Comparison of ENCODE assay signal across 8 cellular contexts in genomic region chr3:191244242-191244867, GRCh38.
DNase-seq lines count a peak whose midpoint lies in the region; ATAC-seq, FAIRE-seq and TF ChIP-seq lines count a peak whose summit lies in the region.

No MANE protein-coding gene starts in this region.

- H3K4me1 Mint-ChIP-seq in nephron: no peaks in the 10 kb centered on the region

- H3K36me3 Mint-ChIP-seq in nephron (ENCODE audit: low read depth): no peaks in the 10 kb centered on the region

- ATAC-seq in HG02840 (IDR thresholded peaks at IDR 0.05; ENCODE audit: low FRiP score, unreplicated experiment): peak; percentile 37
- ATAC-seq in GM19324 (IDR thresholded peaks at IDR 0.05; ENCODE audit: low FRiP score, unreplicated experiment): no peak
- no peak for ATAC-seq in GM19463 (IDR thresholded peaks at IDR 0.05; ENCODE audit: unreplicated experiment)
- no peak for ATAC-seq in GM21529 (IDR thresholded peaks at IDR 0.05; ENCODE audit: unreplicated experiment)

- H3K4me3 Mint-ChIP-seq in nephron: no peak overlapping the region

- no peak overlapping the region for H3K27ac Mint-ChIP-seq in nephron

- peak; percentile 73 for FAIRE-seq in TTC549 (lab: Jason Lieb, UNC)

- DNase-seq in DMS 273 (lab: John Stamatoyannopoulos, UW; ENCODE audit: unreplicated experiment) (peak; percentile 26), DMS 273 treated with DMSO at 0.1 percent for 48 hours (lab: John Stamatoyannopoulos, UW) (no peak)

- H3K27me3 Mint-ChIP-seq in nephron (ENCODE audit: low read depth): no peaks in the 10 kb centered on the region

- TF ChIP-seq CTCF in nephron (IDR thresholded peaks at IDR 0.05; ENCODE audit: unreplicated experiment in 3 of 3): peak; percentile 24 to 57 (median 39)

- no peaks in the 10 kb centered on the region for H3K9me3 Mint-ChIP-seq in nephron
